In genomic region chr3:73365756-73366397, GRCh38 we compare ENCODE assay signal across 13 cellular contexts.
A peak's percentile ranks its signal among the peaks of the same experiment; 100 is the strongest.
DNase-seq lines count a peak whose midpoint lies in the region; ATAC-seq and TF ChIP-seq lines count a peak whose summit lies in the region.
"Had no signal": no experiment of that assay in that cellular context is flagged by ENCODE, and none has a peak within 500 bp of the region (broad histone marks: within the 10 kb centered on the region; RNA-seq: fewer than 3 reads in every experiment).

No MANE protein-coding gene starts in this region.

- H4K20me1 ChIP-seq in fibroblast of lung (ENCODE audit: control insufficient read depth, extremely low read depth, insufficient read depth, low read length): no peaks in the 10 kb centered on the region

- no peaks in the 10 kb centered on the region for H3K9me3 ChIP-seq in fibroblast of lung (ENCODE audit: control insufficient read depth, insufficient read depth, low read depth, low read length)
- H3K9me3 ChIP-seq in tibial nerve: peaks cover 0 to 9% (median 0%) of the 10 kb centered on the region in 4 donors
- no peaks in the 10 kb centered on the region for H3K9me3 ChIP-seq in BE2C
- H3K9me3 ChIP-seq: thyroid gland had no signal

- H3K79me2 ChIP-seq in fibroblast of lung (ENCODE audit: control insufficient read depth, insufficient read depth, low read length): no peaks in the 10 kb centered on the region

- H3K27me3 ChIP-seq in fibroblast of lung (ENCODE audit: control insufficient read depth, insufficient read depth, low read length) (no peaks in the 10 kb centered on the region), tibial nerve (no peaks in the 10 kb centered on the region), BE2C (no peaks in the 10 kb centered on the region)
- H3K27me3 ChIP-seq: thyroid gland had no signal

- peak overlapping the region; percentile 51 for H2AFZ ChIP-seq in fibroblast of lung (ENCODE audit: low read length)

- no peaks in the 10 kb centered on the region for H3K4me1 ChIP-seq in fibroblast of lung (ENCODE audit: control insufficient read depth, extremely low read depth, insufficient read depth, low read length)
- peaks cover 0 to 6% (median 0%) of the 10 kb centered on the region in 4 donors for H3K4me1 ChIP-seq in tibial nerve
- no peaks in the 10 kb centered on the region for H3K4me1 ChIP-seq in BE2C
- H3K4me1 ChIP-seq: thyroid gland had no signal

- ATAC-seq in GM18858 (IDR thresholded peaks at IDR 0.05; ENCODE audit: unreplicated experiment): no peak

- no peaks in the 10 kb centered on the region for H3K36me3 ChIP-seq in fibroblast of lung (ENCODE audit: control insufficient read depth, insufficient read depth, low read length)
- no peaks in the 10 kb centered on the region for H3K36me3 ChIP-seq in tibial nerve
- H3K36me3 ChIP-seq in BE2C: no peaks in the 10 kb centered on the region
- H3K36me3 ChIP-seq: thyroid gland had no signal

- 35 to 36% methylated on average over 12 of the region's 12 CpGs for WGBS in tibial nerve, 2 donors

- H3K27ac ChIP-seq in fibroblast of lung (ENCODE audit: insufficient read depth, low read length) (no peak overlapping the region), tibial nerve (peak overlapping the region in 3 of 4 donors; percentile 15 to 75 (median 58))
- H3K27ac ChIP-seq: HL-60, thyroid gland had no signal

- peak in 1 of 2 donors; percentile 71 for TF ChIP-seq EP300 in tibial nerve (IDR thresholded peaks at IDR 0.05)

- no peak overlapping the region for H3K9ac ChIP-seq in fibroblast of lung (ENCODE audit: insufficient read depth, low read length)

- H3K4me3 ChIP-seq in fibroblast of lung (replicated peaks in 1 of 4; ENCODE audit: control extremely low read depth in 1 of 4, insufficient read depth in 1 of 4, low read depth in 3 of 4, low read length in 4 of 4) (no peak overlapping the region), tibial nerve (peak overlapping the region in 1 of 4 donors; percentile 25), BE2C (ENCODE audit: low read depth, low read length) (no peak overlapping the region)
- H3K4me3 ChIP-seq: thyroid gland had no signal

- peak overlapping the region; percentile 44 for H3K4me2 ChIP-seq in fibroblast of lung (ENCODE audit: extremely low read depth, insufficient read depth, low read length)

- DNase-seq in NCI-H446 treated with DMSO at 0.1 percent for 48 hours (lab: John Stamatoyannopoulos, UW) (peak; percentile 45), fibroblast of lung (ENCODE audit: low read depth in 2 of 2) (peak; percentile 73 to 76), midbrain (lab: John Stamatoyannopoulos, UW) (peak; percentile 77), tibial nerve (ENCODE audit: low spot score in 2 of 2) (peak; percentile 45 to 54), erythroblast (lab: John Stamatoyannopoulos, UW) (no peak), SKM-1 (lab: John Stamatoyannopoulos, UW; ENCODE audit: unreplicated experiment) (no peak), BE2C (no peak)
- DNase-seq: DMS79 treated with DMSO at 0.1 percent for 48 hours; NCI-H1436; stimulated activated CD4-positive, alpha-beta T cell treated with anti-CD3 and anti-CD28 coated beads, Interleukin-4, amount 100 ng/mL, for 1 hour; thyroid gland had no signal

- TF ChIP-seq POLR2A in tibial nerve (IDR thresholded peaks at IDR 0.05): no peak
- no peak for TF ChIP-seq POLR2A in erythroblast (IDR thresholded peaks at IDR 0.05; ENCODE audit: low read length)

- no peak for TF ChIP-seq CTCF in fibroblast of lung (conservative IDR thresholded peaks at IDR 0.05 in 1 of 2, IDR thresholded peaks at IDR 0.05 in 1 of 2; ENCODE audit: low read depth in 1 of 2, low read length in 2 of 2)
- TF ChIP-seq CTCF in tibial nerve (IDR thresholded peaks at IDR 0.05): no peak
- TF ChIP-seq CTCF in BE2C (IDR thresholded peaks at IDR 0.05; ENCODE audit: low read depth, low read length): no peak

Comparison
In these comparisons a context has a peak if more than half of its experiments do, and no peak if none do; other contexts are left out.
1. DNase-seq: peak in NCI-H446 treated with DMSO at 0.1 percent for 48 hours (single experiment), fibroblast of lung (2 of 2), midbrain (single experiment) and tibial nerve (2 of 2); none in erythroblast (0 of 2), SKM-1 (single experiment) and BE2C (single experiment).